In genomic region chr1:45490623-45491463, GRCh38 we compare ENCODE assay signal across 1 cellular context.
TF ChIP-seq lines count a peak whose summit lies in the region.

TESK2 (minus strand) TSS chr1:45491163; CDS start chr1:45457785, 33,378 bp downstream.

TF ChIP-seq in HepG2, 621 proteins besides CTCF, POLR2A, EP300 and RAD21 (continued from another document):
- TF ChIP-seq ZNF766 (CRISPR knock-in tag; IDR thresholded peaks at IDR 0.05; ENCODE audit: borderline replicate concordance) (no peak), THAP8 (CRISPR knock-in tag; IDR thresholded peaks at IDR 0.05; ENCODE audit: borderline replicate concordance) (no peak), HNF4G (IDR thresholded peaks at IDR 0.05; ENCODE audit: borderline replicate concordance, low read depth, low read length) (no peak), HNF4G (CRISPR knock-in tag; IDR thresholded peaks at IDR 0.05; ENCODE audit: borderline replicate concordance, low read depth) (no peak), ZBTB7B (CRISPR knock-in tag; IDR thresholded peaks at IDR 0.05) (peak; percentile 76; the same call in 1 of the 2 replicates), KDM3A (CRISPR knock-in tag; IDR thresholded peaks at IDR 0.05; ENCODE audit: low read depth) (peak; percentile 60; the same call in 1 of the 2 replicates)
